In genomic region chr9:87685431-87685830, GRCh38 we compare ENCODE assay signal across 15 cellular contexts. TPM values are rescaled to one million over a fixed set of nuclear protein-coding genes. Genes with fewer than 3 reads are reported as not detected.
DNase-seq lines count a peak whose midpoint lies in the region; TF ChIP-seq lines count a peak whose summit lies in the region.
"Had no signal": no experiment of that assay in that cellular context is flagged by ENCODE, and none has a peak within 500 bp of the region (broad histone marks: within the 10 kb centered on the region; RNA-seq: fewer than 3 reads in every experiment).

No MANE protein-coding gene starts in this region.

- H2BK12ac ChIP-seq in mesenchymal stem cell (ENCODE audit: low read length in 2 of 2) = peak overlapping the region; percentile 27 to 59

- H3K79me1 ChIP-seq in mesenchymal stem cell (replicated peaks; ENCODE audit: low read length, poor library complexity, severe bottlenecking) = peaks cover 19% of the 10 kb centered on the region

- H4K91ac ChIP-seq in mesenchymal stem cell (ENCODE audit: low read length) = no peak overlapping the region

- no peak overlapping the region for H3K4me2 ChIP-seq in mesenchymal stem cell (ENCODE audit: low read length, poor library complexity, severe bottlenecking)

- H3K27ac ChIP-seq in brain microvascular endothelial cell = peak overlapping the region; percentile 25
- H3K27ac ChIP-seq in mesenchymal stem cell (ENCODE audit: low read length, poor library complexity, severe bottlenecking) = no peak overlapping the region
- peak overlapping the region in 2 of 4 donors; percentile 15 to 27 for H3K27ac ChIP-seq in esophagus squamous epithelium
- H3K27ac ChIP-seq: C4-2B had no signal

- no peak overlapping the region for H2BK120ac ChIP-seq in mesenchymal stem cell (ENCODE audit: low read depth, low read length)

- H3K9ac ChIP-seq in mesenchymal stem cell (ENCODE audit: low read length) = no peak overlapping the region

- H2BK15ac ChIP-seq in mesenchymal stem cell (ENCODE audit: low read depth, poor library complexity, severe bottlenecking) = no peak overlapping the region

- H3K4me1 ChIP-seq in mesenchymal stem cell (ENCODE audit: control insufficient read depth, insufficient read depth, low read depth, low read length) = peaks cover 11% of the 10 kb centered on the region
- peaks cover 0 to 20% (median 6%) of the 10 kb centered on the region in 3 donors for H3K4me1 ChIP-seq in esophagus squamous epithelium

- no peak overlapping the region for H2AK5ac ChIP-seq in mesenchymal stem cell (ENCODE audit: low read length, severe bottlenecking)

- H2BK5ac ChIP-seq in mesenchymal stem cell (ENCODE audit: low read depth, low read length, poor library complexity, severe bottlenecking) = no peak overlapping the region

- no peak overlapping the region for H2AFZ ChIP-seq in mesenchymal stem cell (ENCODE audit: low read depth, low read length)

- H3K27me3 ChIP-seq in brain microvascular endothelial cell (replicated peaks) = no peaks in the 10 kb centered on the region
- no peaks in the 10 kb centered on the region for H3K27me3 ChIP-seq in mesenchymal stem cell (ENCODE audit: control insufficient read depth in 1 of 2, insufficient read depth in 1 of 2, low read length in 2 of 2)
- no peaks in the 10 kb centered on the region for H3K27me3 ChIP-seq in esophagus squamous epithelium

- H3K4me3 ChIP-seq in brain microvascular endothelial cell (ENCODE audit: low read depth, low read length) (no peak overlapping the region), mesenchymal stem cell (ENCODE audit: insufficient read depth in 1 of 2, low read depth in 1 of 2, low read length in 2 of 2) (no peak overlapping the region), esophagus squamous epithelium (no peak overlapping the region)

- in situ Hi-C loops in brain microvascular endothelial cell (cut with HindIII; ENCODE audit: low pct_ligation_motif_present, low sequenced_read_pairs) = no loop called here

- TF ChIP-seq CTCF in brain microvascular endothelial cell (IDR thresholded peaks at IDR 0.05; ENCODE audit: low read depth, low read length, missing control alignments) (no peak), esophagus squamous epithelium (IDR thresholded peaks at IDR 0.05) (no peak)

- no peak for TF ChIP-seq POLR2A in esophagus squamous epithelium (IDR thresholded peaks at IDR 0.05)

- H3K14ac ChIP-seq in mesenchymal stem cell (ENCODE audit: low read length in 2 of 2) = no peak overlapping the region

- no peak overlapping the region for H3K23ac ChIP-seq in mesenchymal stem cell (ENCODE audit: low read length in 2 of 2)

- no peak overlapping the region for H3K4ac ChIP-seq in mesenchymal stem cell (ENCODE audit: low read depth in 1 of 2, low read length in 2 of 2)

- H3K18ac ChIP-seq in mesenchymal stem cell (ENCODE audit: low read depth in 1 of 2, low read length in 2 of 2) = no peak overlapping the region

- 88% methylated on average over 3 of the region's 5 CpGs for WGBS in mesenchymal stem cell
- 61 to 96% methylated on average over 2 to 5 of the region's 5 CpGs for WGBS in esophagus squamous epithelium, 2 donors

- H4K8ac ChIP-seq in mesenchymal stem cell (ENCODE audit: low read length) = peak overlapping the region; percentile 74

- peak; percentile 16 for DNase-seq in stimulated activated CD4-positive, alpha-beta T cell treated with anti-CD3 and anti-CD28 coated beads, Interleukin-2, amount 100 ng/mL, for 4 hours (ENCODE audit: low read depth)
- DNase-seq in stimulated activated CD4-positive, alpha-beta T cell treated with anti-CD3 and anti-CD28 coated beads, Interleukin-2, amount 100 ng/mL, for 48 hours = no peak
- DNase-seq in brain microvascular endothelial cell = peak; percentile 31
- peak; percentile 44 for DNase-seq in mesenchymal stem cell
- DNase-seq in cerebellum (ENCODE audit: low spot score) = no peak
- DNase-seq in posterior vena cava (ENCODE audit: low spot score) = no peak
- DNase-seq in NAMALWA (ENCODE audit: low spot score) = no peak
- no peak for DNase-seq in esophagus squamous epithelium (lab: John Stamatoyannopoulos, UW)
- DNase-seq: activated CD4-positive, alpha-beta memory T cell treated with anti-CD3 and anti-CD28 coated beads, Interleukin-2, amount 10 ng/mL, durations not matched to agents 7 days and 5 days; left colon; NCI-H1417; NCI-H446; occipital lobe; stimulated activated CD4-positive, alpha-beta T cell treated with anti-CD3 and anti-CD28 coated beads, Interleukin-4, amount 100 ng/mL, for 1 hour had no signal

- intact Hi-C loops in posterior vena cava (cut with DNase I) (loop anchor here in 1 of 2 donors (10.0 kb wide), 1 partner anchor 129 kb away; no protein-coding TSS in a partner anchor), esophagus squamous epithelium (cut with DNase I) (no loop called here)

- H3K9me3 ChIP-seq in mesenchymal stem cell (ENCODE audit: control insufficient read depth, low read length) (peaks cover under 1% of the 10 kb centered on the region), esophagus squamous epithelium (no peaks in the 10 kb centered on the region)

- H3K36me3 ChIP-seq in brain microvascular endothelial cell (replicated peaks) (no peaks in the 10 kb centered on the region), mesenchymal stem cell (ENCODE audit: control insufficient read depth in 1 of 2, insufficient read depth in 2 of 2, low read depth in 1 of 2, low read length in 2 of 2) (peaks cover 20 to 44% of the 10 kb centered on the region in 2 experiments), esophagus squamous epithelium (peaks cover 0 to 11% (median 0%) of the 10 kb centered on the region in 3 donors)

RNA-seq across cellular contexts. Expression of gene CTSL, which starts 40.5 kb away (rescaled TPM):
- 288 TPM for polyA plus RNA-seq in mesenchymal stem cell (2013, experiment 1 of 2)
- polyA plus RNA-seq in mesenchymal stem cell (2013, experiment 2 of 2) = 307 TPM
- total RNA-seq in cerebellum = 28.9 TPM
- total RNA-seq in posterior vena cava = 100 to 1,000 TPM; 176 to 195 TPM
- total RNA-seq in esophagus squamous epithelium = 10 to 100 TPM in 3 of 4 donors, 1 to 10 TPM in 1; 7.6 to 64.2 (median 42.4) TPM

Comparison
In these comparisons a context has a peak if more than half of its experiments do, and no peak if none do; other contexts are left out.
1. DNase-seq: peak in stimulated activated CD4-positive, alpha-beta T cell treated with anti-CD3 and anti-CD28 coated beads, Interleukin-2, amount 100 ng/mL, for 4 hours (single experiment), brain microvascular endothelial cell (single experiment) and mesenchymal stem cell (single experiment); none in stimulated activated CD4-positive, alpha-beta T cell treated with anti-CD3 and anti-CD28 coated beads, Interleukin-2, amount 100 ng/mL, for 48 hours (0 of 2), cerebellum (single experiment), posterior vena cava (single experiment), NAMALWA (single experiment) and esophagus squamous epithelium (single experiment).